ENCODE assay signal across 30 cellular contexts in genomic region chr5:53319306-53319705, GRCh38.
"Had no signal": no experiment of that assay in that cellular context is flagged by ENCODE, and none has a peak within 500 bp of the region (broad histone marks: within the 10 kb centered on the region; RNA-seq: fewer than 3 reads in every experiment).

No MANE protein-coding gene starts in this region.

- DNase-seq: activated CD4-positive, alpha-beta T cell treated with anti-CD3 and anti-CD28 coated beads for 48 hours; activated CD4-positive, alpha-beta T cell treated with anti-CD3 and anti-CD28 coated beads, Interleukin-2, amount 50 U/mL, for 4 hours; activated CD4-positive, CD25-positive, alpha-beta regulatory T cell treated with anti-CD3 and anti-CD28 coated beads, Interleukin-2, amount 50 U/mL, for 72 hours; activated CD8-positive, alpha-beta memory T cell treated with anti-CD3 and anti-CD28 coated beads, Interleukin-2, amount 50 U/mL, for 48 hours; activated CD8-positive, alpha-beta T cell treated with anti-CD3 and anti-CD28 coated beads, Interleukin-2, amount 10 ng/mL, durations not matched to agents 7 days and 5 days; activated effector memory CD4-positive, alpha-beta T cell treated with Interleukin-2 at 50 U/mL for 16 hours; activated naive CD4-positive, alpha-beta T cell; activated T-cell treated with anti-CD3 and anti-CD28 coated beads, Interleukin-2, amount 50 U/mL, for 24 hours; aorta; central memory CD4-positive, alpha-beta T cell; Kasumi-1; KBM-7; NCI-H1048; NCI-H1930; NCI-H2171; NCI-H226; NCI-H526 treated with DMSO at 0.1 percent for 48 hours; NCI-H82; OCI-M1; RPMI8226; SHP77; T-helper 17 cell; T-helper 9 cell had no signal

- H3K9me3 Mint-ChIP-seq: activated T-helper 1 cell treated with anti-CD3 and anti-CD28 coated beads, Interleukin-12 subunit alpha, Interleukin-12 subunit beta, Interleukin-2, Interleukin-4 antibody, amounts not matched to agents 30 ng/mL and 10 ng/mL and 1 ng/mL, durations not matched to agents 14 hours and 24 hours and 36 hours had no signal

- H3K27ac Mint-ChIP-seq: activated CD8-positive, alpha-beta T cell treated with anti-CD3 and anti-CD28 coated beads, Interleukin-2, amount 10 ng/mL, durations not matched to agents 7 days and 5 days; activated naive CD4-positive, alpha-beta T cell treated with anti-CD3 and anti-CD28 coated beads, Interleukin-2, amount 50 U/mL, for 24 hours; activated T-cell treated with anti-CD3 and anti-CD28 coated beads, Interleukin-2, amount 50 U/mL, for 24 hours; activated T-helper 1 cell treated with anti-CD3 and anti-CD28 coated beads, Interleukin-12 subunit alpha, Interleukin-12 subunit beta, Interleukin-2, Interleukin-4 antibody, amounts not matched to agents 30 ng/mL and 10 ng/mL and 1 ng/mL, durations not matched to agents 14 hours and 24 hours and 36 hours; T-helper 17 cell; WTC11 had no signal

- H3K4me1 ChIP-seq: breast epithelium had no signal

- ATAC-seq: activated CD8-positive, alpha-beta T cell treated with anti-CD3 and anti-CD28 coated beads, Interleukin-2, amount 10 ng/mL, durations not matched to agents 7 days and 5 days; Panc1; SK-N-SH treated with all-trans-retinoic acid at 6 μM for 48 hours; T-helper 17 cell had no signal

- H3K36me3 ChIP-seq: breast epithelium, SJSA1 had no signal

- H3K27me3 Mint-ChIP-seq: T-helper 17 cell had no signal

- H3K9me3 ChIP-seq: breast epithelium, SJSA1 had no signal

- H3K4me3 Mint-ChIP-seq: activated CD8-positive, alpha-beta T cell treated with anti-CD3 and anti-CD28 coated beads, Interleukin-2, amount 10 ng/mL, durations not matched to agents 7 days and 5 days; activated naive CD4-positive, alpha-beta T cell treated with anti-CD3 and anti-CD28 coated beads, Interleukin-2, amount 50 U/mL, for 24 hours; activated T-cell treated with anti-CD3 and anti-CD28 coated beads, Interleukin-2, amount 50 U/mL, for 24 hours; activated T-helper 1 cell treated with anti-CD3 and anti-CD28 coated beads, Interleukin-12 subunit alpha, Interleukin-12 subunit beta, Interleukin-2, Interleukin-4 antibody, amounts not matched to agents 30 ng/mL and 10 ng/mL and 1 ng/mL, durations not matched to agents 14 hours and 24 hours and 36 hours; T-helper 17 cell; WTC11 had no signal

- H3K36me3 Mint-ChIP-seq: activated naive CD4-positive, alpha-beta T cell treated with anti-CD3 and anti-CD28 coated beads, Interleukin-2, amount 50 U/mL, for 24 hours had no signal

- H3K4me1 Mint-ChIP-seq: activated naive CD4-positive, alpha-beta T cell treated with anti-CD3 and anti-CD28 coated beads, Interleukin-2, amount 50 U/mL, for 24 hours; T-helper 17 cell had no signal

- H3K27ac ChIP-seq: SJSA1 had no signal

- H3K27me3 ChIP-seq: breast epithelium, SJSA1 had no signal

- H3K4me3 ChIP-seq: breast epithelium, SJSA1 had no signal
